1 cellular context compared by ENCODE assay signal in the genomic region with DNA sequence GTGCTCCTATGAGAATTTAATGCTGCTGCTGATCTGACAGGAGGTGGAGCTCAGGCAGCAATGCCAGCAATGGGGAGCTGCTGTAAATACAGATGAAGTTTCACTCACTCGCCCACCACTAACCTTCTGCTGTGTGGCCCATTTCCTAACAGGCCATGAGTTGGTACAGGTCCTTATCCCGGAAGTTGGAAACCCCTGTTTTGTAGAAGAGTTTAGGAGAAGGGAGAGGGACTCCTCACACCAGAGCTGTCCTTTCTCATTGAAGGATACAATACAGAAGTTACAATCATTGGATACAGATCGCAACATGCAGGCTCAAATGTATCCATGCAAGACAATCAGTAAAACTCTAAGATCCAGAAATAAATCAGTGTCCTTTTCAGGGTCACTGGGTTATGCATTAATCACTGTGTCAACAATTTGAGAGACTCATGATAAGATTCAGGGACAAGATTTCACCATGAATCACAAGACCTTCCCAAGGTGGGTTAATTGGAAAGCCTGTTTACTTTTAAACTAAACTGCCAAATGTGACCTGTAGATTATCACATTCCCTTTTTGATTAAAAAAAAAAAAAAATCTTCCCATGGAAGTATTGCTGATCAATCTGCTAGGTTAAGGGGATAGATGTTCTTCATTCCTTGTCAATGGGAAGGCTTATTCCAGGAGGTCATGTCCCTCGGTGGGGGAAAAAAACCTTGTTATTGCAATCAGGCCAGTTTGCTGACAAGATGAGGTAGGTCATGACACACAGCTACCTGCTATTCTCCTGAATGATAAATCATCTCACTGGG.
A peak's percentile ranks its signal among the peaks of the same experiment; 100 is the strongest.
TF ChIP-seq lines count a peak whose summit lies in the region.

No MANE protein-coding gene starts in this region.

TF ChIP-seq in HepG2, 621 proteins besides CTCF, POLR2A, EP300 and RAD21 (continued from another document and continues in another):
- TF ChIP-seq, protein P1, sequence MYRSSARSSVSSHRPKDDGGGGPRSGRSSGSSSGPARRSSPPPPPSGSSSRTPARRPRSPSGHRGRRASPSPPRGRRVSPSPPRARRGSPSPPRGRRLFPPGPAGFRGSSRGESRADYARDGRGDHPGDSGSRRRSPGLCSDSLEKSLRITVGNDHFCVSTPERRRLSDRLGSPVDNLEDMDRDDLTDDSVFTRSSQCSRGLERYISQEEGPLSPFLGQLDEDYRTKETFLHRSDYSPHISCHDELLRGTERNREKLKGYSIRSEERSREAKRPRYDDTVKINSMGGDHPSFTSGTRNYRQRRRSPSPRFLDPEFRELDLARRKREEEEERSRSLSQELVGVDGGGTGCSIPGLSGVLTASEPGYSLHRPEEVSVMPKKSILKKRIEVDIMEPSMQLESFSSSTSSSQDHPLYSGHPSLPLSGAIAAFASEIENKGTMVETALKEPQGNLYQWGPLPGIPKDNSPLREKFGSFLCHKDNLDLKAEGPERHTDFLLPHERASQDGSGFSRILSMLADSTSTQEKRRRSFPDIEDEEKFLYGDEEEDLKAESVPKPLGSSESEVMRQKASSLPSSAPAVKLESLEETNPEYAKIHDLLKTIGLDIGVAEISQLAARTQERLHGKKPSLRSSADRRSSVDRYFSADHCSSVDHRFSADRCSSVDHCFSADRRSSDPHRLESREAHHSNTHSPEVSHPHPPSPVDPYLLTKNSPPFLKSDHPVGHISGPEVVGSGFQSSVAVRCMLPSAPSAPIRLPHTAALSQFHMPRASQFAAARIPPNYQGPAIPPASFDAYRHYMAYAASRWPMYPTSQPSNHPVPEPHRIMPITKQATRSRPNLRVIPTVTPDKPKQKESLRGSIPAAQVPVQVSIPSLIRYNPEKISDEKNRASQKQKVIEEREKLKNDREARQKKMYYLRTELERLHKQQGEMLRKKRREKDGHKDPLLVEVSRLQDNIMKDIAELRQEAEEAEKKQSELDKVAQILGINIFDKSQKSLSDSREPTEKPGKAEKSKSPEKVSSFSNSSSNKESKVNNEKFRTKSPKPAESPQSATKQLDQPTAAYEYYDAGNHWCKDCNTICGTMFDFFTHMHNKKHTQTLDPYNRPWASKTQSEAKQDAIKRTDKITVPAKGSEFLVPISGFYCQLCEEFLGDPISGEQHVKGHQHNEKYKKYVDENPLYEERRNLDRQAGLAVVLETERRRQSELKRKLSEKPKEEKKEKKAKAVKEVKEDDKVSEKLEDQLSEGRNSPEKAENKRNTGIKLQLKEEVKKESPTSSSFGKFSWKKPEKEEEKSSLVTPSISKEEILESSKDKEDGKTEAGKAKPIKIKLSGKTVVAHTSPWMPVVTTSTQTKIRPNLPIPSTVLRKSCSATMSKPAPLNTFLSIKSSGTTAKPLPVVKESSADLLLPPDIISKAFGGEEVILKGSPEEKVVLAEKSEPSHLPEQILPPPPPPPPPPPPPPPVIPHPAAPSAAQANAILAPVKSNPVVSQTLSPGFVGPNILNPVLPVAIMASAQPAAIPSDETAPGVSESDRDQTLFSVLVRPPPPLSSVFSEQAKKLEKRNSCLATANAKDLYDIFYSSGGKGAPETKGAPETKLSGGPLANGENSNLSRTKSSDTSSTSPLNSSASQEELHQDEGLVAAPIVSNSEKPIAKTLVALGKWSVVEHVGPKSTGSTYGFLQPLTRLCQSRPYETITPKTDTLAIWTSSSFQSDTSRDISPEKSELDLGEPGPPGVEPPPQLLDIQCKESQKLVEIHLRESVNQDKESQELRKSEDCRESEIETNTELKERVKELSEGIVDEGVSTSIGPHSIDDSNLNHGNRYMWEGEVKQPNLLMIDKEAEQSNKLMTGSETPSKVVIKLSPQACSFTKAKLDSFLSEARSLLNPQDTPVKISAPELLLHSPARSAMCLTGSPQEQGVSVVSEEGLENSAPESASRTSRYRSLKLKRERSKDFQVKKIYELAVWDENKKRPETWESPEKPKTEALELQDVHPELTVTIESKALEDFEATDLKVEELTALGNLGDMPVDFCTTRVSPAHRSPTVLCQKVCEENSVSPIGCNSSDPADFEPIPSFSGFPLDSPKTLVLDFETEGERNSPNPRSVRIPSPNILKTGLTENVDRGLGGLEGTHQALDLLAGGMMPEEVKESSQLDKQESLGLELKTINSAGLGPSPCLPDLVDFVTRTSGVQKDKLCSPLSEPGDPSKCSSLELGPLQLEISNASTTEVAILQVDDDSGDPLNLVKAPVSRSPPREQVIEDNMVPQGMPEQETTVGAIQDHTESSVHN (CRISPR knock-in tag; IDR thresholded peaks at IDR 0.05): no peak
- TF ChIP-seq ZNF296 (CRISPR knock-in tag; conservative IDR thresholded peaks at IDR 0.05) (no peak), ZGPAT (CRISPR knock-in tag; IDR thresholded peaks at IDR 0.05) (peak; percentile 46; the same call in 1 of the 2 replicates), YEATS2 (CRISPR knock-in tag; IDR thresholded peaks at IDR 0.05; ENCODE audit: borderline replicate concordance) (no peak; the same call in 1 of the 2 replicates), ZFAT (CRISPR knock-in tag; conservative IDR thresholded peaks at IDR 0.05) (no peak), ZNF451 (CRISPR knock-in tag; IDR thresholded peaks at IDR 0.05) (no peak), SIX1 (CRISPR knock-in tag; IDR thresholded peaks at IDR 0.05; ENCODE audit: borderline replicate concordance) (peak; percentile 22; the same call in 1 of the 2 replicates), GPN1 (CRISPR knock-in tag; IDR thresholded peaks at IDR 0.05; ENCODE audit: borderline replicate concordance) (no peak), ZNF609 (CRISPR knock-in tag; IDR thresholded peaks at IDR 0.05; ENCODE audit: borderline replicate concordance) (no peak), ZNF431 (CRISPR knock-in tag; IDR thresholded peaks at IDR 0.05; ENCODE audit: borderline replicate concordance, low read depth) (no peak), HNRNPK (IDR thresholded peaks at IDR 0.05; ENCODE audit: low read depth, low read length, poor library complexity, severe bottlenecking) (no peak), ZNF644 (CRISPR knock-in tag; IDR thresholded peaks at IDR 0.05; ENCODE audit: low read depth) (peak; percentile 15; the same call in 1 of the 2 replicates), MAX (IDR thresholded peaks at IDR 0.05) (no peak), ZNF207 (IDR thresholded peaks at IDR 0.05; ENCODE audit: borderline replicate concordance) (no peak), ATM (IDR thresholded peaks at IDR 0.05; ENCODE audit: borderline replicate concordance) (no peak), HOMEZ (CRISPR knock-in tag; IDR thresholded peaks at IDR 0.05; ENCODE audit: low read depth) (0 out of 2 replicates have a peak, but pooled peaks have one; percentile 36), ZNF136 (CRISPR knock-in tag; IDR thresholded peaks at IDR 0.05; ENCODE audit: low read depth) (no peak), SRF (IDR thresholded peaks at IDR 0.05; ENCODE audit: low read depth, low read length) (no peak), HES4 (CRISPR knock-in tag; IDR thresholded peaks at IDR 0.05; ENCODE audit: borderline replicate concordance) (no peak), MXI1 (IDR thresholded peaks at IDR 0.05; ENCODE audit: borderline replicate concordance, low read depth, low read length) (no peak), ZNF44 (CRISPR knock-in tag; IDR thresholded peaks at IDR 0.05) (no peak), NFIC (IDR thresholded peaks at IDR 0.05; ENCODE audit: low read length) (peak; percentile 44; the same call in 1 of the 2 replicates), THAP7 (CRISPR knock-in tag; IDR thresholded peaks at IDR 0.05) (no peak), SNRNP70 (IDR thresholded peaks at IDR 0.05; ENCODE audit: low read depth, low read length) (no peak)
- TF ChIP-seq, protein P2, sequence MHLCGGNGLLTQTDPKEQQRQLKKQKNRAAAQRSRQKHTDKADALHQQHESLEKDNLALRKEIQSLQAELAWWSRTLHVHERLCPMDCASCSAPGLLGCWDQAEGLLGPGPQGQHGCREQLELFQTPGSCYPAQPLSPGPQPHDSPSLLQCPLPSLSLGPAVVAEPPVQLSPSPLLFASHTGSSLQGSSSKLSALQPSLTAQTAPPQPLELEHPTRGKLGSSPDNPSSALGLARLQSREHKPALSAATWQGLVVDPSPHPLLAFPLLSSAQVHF (CRISPR knock-in tag; IDR thresholded peaks at IDR 0.05): no peak
- TF ChIP-seq, protein P3, sequence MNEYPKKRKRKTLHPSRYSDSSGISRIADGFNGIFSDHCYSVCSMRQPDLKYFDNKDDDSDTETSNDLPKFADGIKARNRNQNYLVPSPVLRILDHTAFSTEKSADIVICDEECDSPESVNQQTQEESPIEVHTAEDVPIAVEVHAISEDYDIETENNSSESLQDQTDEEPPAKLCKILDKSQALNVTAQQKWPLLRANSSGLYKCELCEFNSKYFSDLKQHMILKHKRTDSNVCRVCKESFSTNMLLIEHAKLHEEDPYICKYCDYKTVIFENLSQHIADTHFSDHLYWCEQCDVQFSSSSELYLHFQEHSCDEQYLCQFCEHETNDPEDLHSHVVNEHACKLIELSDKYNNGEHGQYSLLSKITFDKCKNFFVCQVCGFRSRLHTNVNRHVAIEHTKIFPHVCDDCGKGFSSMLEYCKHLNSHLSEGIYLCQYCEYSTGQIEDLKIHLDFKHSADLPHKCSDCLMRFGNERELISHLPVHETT (CRISPR knock-in tag; conservative IDR thresholded peaks at IDR 0.05): no peak
- TF ChIP-seq, protein P4, sequence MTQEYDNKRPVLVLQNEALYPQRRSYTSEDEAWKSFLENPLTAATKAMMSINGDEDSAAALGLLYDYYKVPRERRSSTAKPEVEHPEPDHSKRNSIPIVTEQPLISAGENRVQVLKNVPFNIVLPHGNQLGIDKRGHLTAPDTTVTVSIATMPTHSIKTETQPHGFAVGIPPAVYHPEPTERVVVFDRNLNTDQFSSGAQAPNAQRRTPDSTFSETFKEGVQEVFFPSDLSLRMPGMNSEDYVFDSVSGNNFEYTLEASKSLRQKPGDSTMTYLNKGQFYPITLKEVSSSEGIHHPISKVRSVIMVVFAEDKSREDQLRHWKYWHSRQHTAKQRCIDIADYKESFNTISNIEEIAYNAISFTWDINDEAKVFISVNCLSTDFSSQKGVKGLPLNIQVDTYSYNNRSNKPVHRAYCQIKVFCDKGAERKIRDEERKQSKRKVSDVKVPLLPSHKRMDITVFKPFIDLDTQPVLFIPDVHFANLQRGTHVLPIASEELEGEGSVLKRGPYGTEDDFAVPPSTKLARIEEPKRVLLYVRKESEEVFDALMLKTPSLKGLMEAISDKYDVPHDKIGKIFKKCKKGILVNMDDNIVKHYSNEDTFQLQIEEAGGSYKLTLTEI (CRISPR knock-in tag; conservative IDR thresholded peaks at IDR 0.05): no peak
